Comparison of ENCODE assay signal across 8 cellular contexts in the genomic region with DNA sequence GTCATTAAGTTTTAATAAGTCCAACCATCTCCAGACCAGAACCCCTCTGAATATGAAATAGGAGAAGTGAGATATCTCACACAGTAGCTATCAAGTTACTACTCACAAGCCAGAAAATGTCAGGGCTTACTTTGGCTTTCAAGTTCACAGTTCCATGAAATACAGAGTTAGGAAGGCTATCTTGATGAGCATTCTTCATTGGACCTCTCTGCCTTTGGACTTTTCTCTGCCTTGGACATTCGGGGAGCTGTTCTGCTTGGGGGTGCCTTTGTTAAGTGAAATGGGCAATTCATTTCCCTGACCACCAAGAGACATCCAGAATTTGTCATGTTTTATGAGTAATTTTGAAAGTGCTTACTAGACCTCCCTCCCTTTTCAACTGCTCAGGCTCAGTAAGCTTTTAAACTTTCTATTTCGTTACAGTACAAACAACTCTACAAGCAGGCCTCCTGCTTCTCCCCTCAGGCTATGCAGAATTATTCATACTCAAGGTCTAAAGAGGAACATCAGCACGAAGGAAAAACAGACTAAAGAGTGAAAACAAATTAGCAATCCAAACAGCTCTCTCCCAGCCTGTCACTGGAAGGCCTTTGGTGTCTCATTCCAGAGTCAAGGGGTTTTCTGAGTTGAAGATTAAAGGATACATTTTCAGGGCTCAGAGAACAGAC.
A peak's percentile ranks its signal among the peaks of the same experiment; 100 is the strongest.
DNase-seq lines count a peak whose midpoint lies in the region; ATAC-seq and TF ChIP-seq lines count a peak whose summit lies in the region.

No MANE protein-coding gene starts in this region.

- peak overlapping the region; percentile 43 to 53 for H3K27ac ChIP-seq in left lung

- peak; percentile 78 for ATAC-seq in HG02798 (IDR thresholded peaks at IDR 0.05; ENCODE audit: poor library complexity, unreplicated experiment)
- peak; percentile 43 for ATAC-seq in left lung

- peak; percentile 7 for DNase-seq in NCI-H2107 treated with DMSO at 0.1 percent for 48 hours (lab: John Stamatoyannopoulos, UW; ENCODE audit: unreplicated experiment)
- no peak for DNase-seq in NCI-H2107 (lab: John Stamatoyannopoulos, UW)
- DNase-seq in NT2/D1 (ENCODE audit: low read depth, low spot score), result peak; percentile 63
- no peak for DNase-seq in left lung
- DNase-seq in DMS114 treated with DMSO at 0.1 percent for 48 hours (lab: John Stamatoyannopoulos, UW; ENCODE audit: unreplicated experiment), result no peak
- no peak for DNase-seq in NCI-H1436 treated with DMSO at 0.1 percent for 48 hours (lab: John Stamatoyannopoulos, UW)
- DNase-seq in NCI-H2171 treated with DMSO at 0.1 percent for 48 hours (lab: John Stamatoyannopoulos, UW), result no peak

- no peak overlapping the region for H3K9ac ChIP-seq in NT2/D1 (ENCODE audit: insufficient read length, low read depth)

- H3K36me3 ChIP-seq in NT2/D1 (ENCODE audit: insufficient read depth, insufficient read length, low read length) (no peaks in the 10 kb centered on the region), left lung (no peaks in the 10 kb centered on the region)

- H3K4me3 ChIP-seq in NT2/D1 (ENCODE audit: insufficient read length, low read depth) (no peak overlapping the region), left lung (no peak overlapping the region)

- intact Hi-C loops in left lung (cut with DNase I), result loop anchor here (10.0 kb wide), 2 partner anchors 453 to 463 kb away; no protein-coding TSS in a partner anchor

- H3K4me1 ChIP-seq in NT2/D1 (ENCODE audit: insufficient read depth, insufficient read length), result peaks cover 3% of the 10 kb centered on the region
- peaks cover 3 to 20% of the 10 kb centered on the region in 2 donors for H3K4me1 ChIP-seq in left lung

- TF ChIP-seq CTCF in left lung (IDR thresholded peaks at IDR 0.05), result no peak

- H3K9me3 ChIP-seq in NT2/D1 (ENCODE audit: insufficient read depth, low read length) (peaks cover 19% of the 10 kb centered on the region), left lung (no peaks in the 10 kb centered on the region)

- H3K27me3 ChIP-seq in NT2/D1 (ENCODE audit: insufficient read depth, insufficient read length), result no peaks in the 10 kb centered on the region
- H3K27me3 ChIP-seq in left lung, result no peaks in the 10 kb centered on the region

Comparison
In these comparisons a context has a peak if more than half of its experiments do, and no peak if none do; other contexts are left out.
1. DNase-seq: peak in NCI-H2107 treated with DMSO at 0.1 percent for 48 hours (single experiment) and NT2/D1 (single experiment); none in NCI-H2107 (single experiment), left lung (0 of 2), DMS114 treated with DMSO at 0.1 percent for 48 hours (single experiment), NCI-H1436 treated with DMSO at 0.1 percent for 48 hours (single experiment) and NCI-H2171 treated with DMSO at 0.1 percent for 48 hours (single experiment).